In the genomic region with DNA sequence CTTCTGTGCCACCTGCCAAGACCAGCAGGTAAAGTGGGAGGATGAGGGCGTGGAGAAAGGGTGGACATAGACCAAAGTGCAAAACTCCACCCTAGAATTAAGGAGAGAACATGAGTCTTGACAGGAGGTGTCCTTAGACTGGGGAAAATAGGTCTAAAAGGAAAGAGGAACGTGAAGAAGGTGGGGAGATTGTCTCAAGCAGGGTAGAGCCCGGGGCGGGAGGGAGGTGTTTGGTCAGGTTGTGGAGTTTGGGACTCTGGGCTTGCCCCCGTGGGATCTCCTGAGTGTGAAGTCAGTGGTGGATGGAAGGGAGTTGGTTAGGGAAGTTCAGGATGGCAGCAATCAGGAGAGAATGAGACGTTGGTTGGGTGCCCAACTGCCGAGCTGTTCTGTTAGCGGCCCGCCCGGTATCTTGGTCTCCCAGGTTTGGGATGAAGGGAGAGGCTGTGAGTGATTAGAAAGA, we compare ENCODE assay signal across 6 cellular contexts. TPM values are rescaled to one million over a fixed set of nuclear protein-coding genes. Genes with fewer than 3 reads are reported as not detected.
DNase-seq lines count a peak whose midpoint lies in the region; ATAC-seq and TF ChIP-seq lines count a peak whose summit lies in the region.

No MANE protein-coding gene starts in this region.

- peaks cover 39% of the 10 kb centered on the region for H3K36me3 ChIP-seq in OCI-LY7 (ENCODE audit: insufficient read depth, low read length)
- H3K36me3 ChIP-seq in uterus, result no peaks in the 10 kb centered on the region

- peaks cover 60% of the 10 kb centered on the region for H3K79me2 ChIP-seq in OCI-LY7 (ENCODE audit: insufficient read depth, low read depth, low read length)

- POLR2A ChIA-PET in OCI-LY7 (lab: Charles Lee), result interaction anchor here (0.6 to 3.1 kb wide), 7 partner anchors 54 to 182 kb away, joined by 3 to 18 read pairs (median 3); a partner anchor contains a TSS

- H3K4me1 ChIP-seq in OCI-LY7 (ENCODE audit: insufficient read depth, low read length, poor library complexity, severe bottlenecking) (peaks cover 49% of the 10 kb centered on the region), right cardiac atrium (ENCODE audit: control insufficient read depth, insufficient read depth, low read length) (peaks cover 12% of the 10 kb centered on the region), uterus (peaks cover 4 to 7% of the 10 kb centered on the region in 2 donors)

- no TSS peak for BruUV-seq in OCI-LY7 (replicated peaks; lab: Mats Ljungman, UMichigan)

- no peak for ATAC-seq in right cardiac atrium

- H3K4me2 ChIP-seq in OCI-LY7 (ENCODE audit: low read length), result peak overlapping the region; percentile 86

- TF ChIP-seq POLR2A in uterus (IDR thresholded peaks at IDR 0.05), result no peak

- H3K27ac ChIP-seq in 22Rv1 (peak overlapping the region; percentile 100), OCI-LY7 (ENCODE audit: low read depth, low read length, poor library complexity, severe bottlenecking) (peak overlapping the region; percentile 99), right cardiac atrium (ENCODE audit: low read length) (peak overlapping the region; percentile 40), uterus (peak overlapping the region; percentile 83 to 91)

- DNase-seq in OCI-LY7 (ENCODE audit: low spot score), result no peak
- peak in 1 of 3 donors; percentile 70 for DNase-seq in right cardiac atrium
- DNase-seq in uterus, result peak; percentile 33 to 36
- no peak for DNase-seq in stimulated activated CD4-positive, alpha-beta T cell treated with anti-CD3 and anti-CD28 coated beads, Interleukin-15, amount 100 ng/mL, for 24 hours
- no peak for DNase-seq in SKM-1 treated with dmso at 0.1 percent for 144 hours (lab: John Stamatoyannopoulos, UW; ENCODE audit: unreplicated experiment)

- H2AFZ ChIP-seq in OCI-LY7 (ENCODE audit: low read length), result peak overlapping the region; percentile 2; the same call in 1 of the 2 replicates

- 12% methylated on average over 10 of the region's 10 CpGs for WGBS in right cardiac atrium

- CTCF ChIA-PET in OCI-LY7 (lab: Charles Lee; ENCODE audit: unreplicated experiment), result no interaction called here

- no peaks in the 10 kb centered on the region for H3K9me3 ChIP-seq in OCI-LY7 (ENCODE audit: low read length)
- H3K9me3 ChIP-seq in right cardiac atrium (ENCODE audit: control insufficient read depth, low read length), result no peaks in the 10 kb centered on the region
- H3K9me3 ChIP-seq in uterus, result no peaks in the 10 kb centered on the region

- H3K4me3 ChIP-seq in OCI-LY7 (ENCODE audit: low read depth, low read length, poor library complexity, severe bottlenecking), result peak overlapping the region; percentile 78
- H3K4me3 ChIP-seq in right cardiac atrium (ENCODE audit: low read length), result peak overlapping the region; percentile 84
- H3K4me3 ChIP-seq in uterus, result peak overlapping the region; percentile 77 to 79

- H3K27me3 ChIP-seq in right cardiac atrium (ENCODE audit: control insufficient read depth, insufficient read depth) (no peaks in the 10 kb centered on the region), uterus (no peaks in the 10 kb centered on the region)

- intact Hi-C loops in OCI-LY7 (cut with micrococcal nuclease; ENCODE audit: unreplicated experiment), result no loop called here
- intact Hi-C loops in right cardiac atrium (cut with DNase I), result loop anchor here in 2 of 4 donors (5.0 to 10.0 kb wide), 3 partner anchors 97 to 189 kb away; a partner anchor contains a TSS
- intact Hi-C loops in uterus (cut with DNase I; ENCODE audit: low total_unique reads), result loop anchor here (5.0 kb wide), 1 partner anchor 104 kb away; a partner anchor contains a TSS

- H4K20me1 ChIP-seq in OCI-LY7 (ENCODE audit: insufficient read depth, low read length), result peaks cover 11% of the 10 kb centered on the region; the same call in 1 of the 2 replicates

- TF ChIP-seq CTCF in 22Rv1 (IDR thresholded peaks at IDR 0.05), result no peak
- no peak for TF ChIP-seq CTCF in OCI-LY7 (conservative IDR thresholded peaks at IDR 0.05; ENCODE audit: low read length)
- no peak for TF ChIP-seq CTCF in uterus (IDR thresholded peaks at IDR 0.05)

- H3K9me2 ChIP-seq in OCI-LY7 (ENCODE audit: insufficient read depth, low read length), result no peaks in the 10 kb centered on the region

RNA-seq across cellular contexts. Expression of a gene that starts 0.4 kb away (rescaled TPM):
- 106 and 144 TPM in 2 replicates for total RNA-seq in OCI-LY7 (2014; rRNA removed; shearing (Covaris generic))
- 170 and 216 TPM in 2 replicates for total RNA-seq in OCI-LY7 (2022)
- 10 to 100 TPM; 11.3 to 25.9 (median 20.3) TPM for total RNA-seq in right cardiac atrium
- 20.3 TPM for polyA plus RNA-seq in right cardiac atrium
- total RNA-seq in uterus, result 100 to 1,000 TPM in 1 of 4 donors, 10 to 100 TPM in 3; 24.0 to 183 (median 55.1) TPM

RNA-seq across cellular contexts. Expression of a gene that starts 3.7 kb away (rescaled TPM):
- total RNA-seq in OCI-LY7 (2014; rRNA removed; shearing (Covaris generic)), result 88.5 and 97.2 TPM in 2 replicates
- total RNA-seq in OCI-LY7 (2022) (82.7 and 88.5 TPM in 2 replicates), right cardiac atrium (10 to 100 TPM; 15.4 to 19.0 (median 16.9) TPM), uterus (10 to 100 TPM in 3 of 4 donors, 1 to 10 TPM in 1; 8.2 to 26.8 (median 21.9) TPM)
- 25.7 TPM for polyA plus RNA-seq in right cardiac atrium

RNA-seq across cellular contexts. Expression of a gene that starts 34.5 kb away (rescaled TPM):
- total RNA-seq in OCI-LY7 (2014; rRNA removed; shearing (Covaris generic)), result 0.49 and 1.4 TPM in 2 replicates
- total RNA-seq in OCI-LY7 (2022), result 2.4 and 3.0 TPM in 2 replicates
- 1 to 10 TPM in 3 of 4 donors, under 1 TPM in 1; 0.86 to 2.2 (median 1.2) TPM for total RNA-seq in right cardiac atrium
- 0.45 TPM for polyA plus RNA-seq in right cardiac atrium
- total RNA-seq in uterus, result 1 to 10 TPM in 2 of 4 donors, under 1 TPM in 1, not detected in 1; 0.26 to 3.6 (median 2.9) TPM

RNA-seq across cellular contexts. Expression of a gene that starts 35.3 kb away (rescaled TPM):
- total RNA-seq in OCI-LY7 (2014; rRNA removed; shearing (Covaris generic)), result 57.8 and 68.1 TPM in 2 replicates
- total RNA-seq in OCI-LY7 (2022) (80.9 and 81.4 TPM in 2 replicates), right cardiac atrium (10 to 100 TPM; 12.7 to 17.2 (median 13.6) TPM), uterus (10 to 100 TPM; 19.0 to 35.6 (median 28.7) TPM)
- 8.1 TPM for polyA plus RNA-seq in right cardiac atrium

RNA-seq across cellular contexts. Expression of a gene that starts 42.5 kb away (rescaled TPM):
- 21.6 and 21.8 TPM in 2 replicates for total RNA-seq in OCI-LY7 (2014; rRNA removed; shearing (Covaris generic))
- 47.2 and 50.5 TPM in 2 replicates for total RNA-seq in OCI-LY7 (2022)
- total RNA-seq in right cardiac atrium, result 100 to 1,000 TPM; 111 to 132 (median 119) TPM
- polyA plus RNA-seq in right cardiac atrium, result 86.4 TPM
- 100 to 1,000 TPM in 1 of 4 donors, 10 to 100 TPM in 3; 49.4 to 128 (median 67.2) TPM for total RNA-seq in uterus

Comparison
In these comparisons a context has a peak if more than half of its experiments do, and no peak if none do; other contexts are left out.
1. H3K27ac ChIP-seq: peak in every context shown above with its lines; median percentile 100 in 22Rv1; 99 in OCI-LY7; 87 in uterus; 40 in right cardiac atrium.
2. DNase-seq: peak in uterus (2 of 2); none in OCI-LY7 (single experiment), stimulated activated CD4-positive, alpha-beta T cell treated with anti-CD3 and anti-CD28 coated beads, Interleukin-15, amount 100 ng/mL, for 24 hours (single experiment) and SKM-1 treated with dmso at 0.1 percent for 144 hours (single experiment).
3. Peak in every context shown above with its lines, with median percentiles within 50 percentile points of each other: H3K4me3 ChIP-seq.